In the genomic region with DNA sequence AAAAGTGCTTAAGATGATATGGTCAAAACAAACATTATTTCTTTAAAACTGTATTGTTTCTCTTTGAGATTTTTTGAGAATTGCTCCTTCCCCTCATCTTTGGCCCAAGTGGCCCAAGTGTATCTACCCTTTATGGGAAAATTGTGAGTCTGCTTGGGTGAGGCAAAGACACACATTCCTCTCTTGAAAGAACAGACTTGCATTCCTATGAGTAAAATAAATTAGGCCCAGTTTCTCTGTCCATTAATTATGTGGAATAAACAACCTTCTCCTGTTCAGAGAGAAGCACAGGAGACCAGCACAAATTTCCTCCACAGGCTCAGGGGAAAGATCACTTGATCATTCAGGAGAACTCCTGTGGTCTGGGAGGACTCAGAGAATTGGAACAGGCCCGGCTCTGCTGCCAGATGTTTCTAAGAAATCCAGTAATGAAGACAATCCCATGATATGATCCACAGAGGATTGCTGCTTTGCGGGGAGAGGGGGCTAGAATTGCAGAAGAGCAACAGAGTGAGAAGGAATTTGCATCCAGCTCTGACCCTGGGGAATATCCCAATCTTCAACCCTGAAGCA, we compare ENCODE assay signal across 16 cellular contexts. TPM values are rescaled to one million over a fixed set of nuclear protein-coding genes. Genes with fewer than 3 reads are reported as not detected.
DNase-seq lines count a peak whose midpoint lies in the region; ATAC-seq and TF ChIP-seq lines count a peak whose summit lies in the region.
"Had no signal": no experiment of that assay in that cellular context is flagged by ENCODE, and none has a peak within 500 bp of the region (broad histone marks: within the 10 kb centered on the region; RNA-seq: fewer than 3 reads in every experiment).

No MANE protein-coding gene starts in this region.

- WGBS in mammary epithelial cell (ENCODE audit: low coverage, missing lambda C conversion rate): 95% methylated on average over 2 of the region's 2 CpGs
- 60 to 64% methylated on average over 2 of the region's 2 CpGs for WGBS in tibial nerve, 2 donors

- TF ChIP-seq EP300 in tibial nerve (IDR thresholded peaks at IDR 0.05): peak in 1 of 2 donors; percentile 73

- H3K4me2 ChIP-seq in mammary epithelial cell (ENCODE audit: insufficient read depth, low read depth, low read length): no peak overlapping the region

- no peak for TF ChIP-seq POLR2A in breast epithelium (IDR thresholded peaks at IDR 0.05)
- no peak for TF ChIP-seq POLR2A in tibial nerve (IDR thresholded peaks at IDR 0.05)

- peak in 1 of 2 donors; percentile 41 for DNase-seq in breast epithelium (ENCODE audit: low spot score in 2 of 2)
- DNase-seq in mammary epithelial cell: no peak
- DNase-seq in fibroblast of the aortic adventitia (ENCODE audit: low read depth): peak; percentile 17
- no peak for DNase-seq in omental fat pad (ENCODE audit: low spot score)
- peak; percentile 29 to 64 for DNase-seq in tibial nerve (ENCODE audit: low spot score in 2 of 2)
- no peak for DNase-seq in NCI-H524 (lab: John Stamatoyannopoulos, UW)
- no peak for DNase-seq in DMS79 treated with DMSO at 0.1 percent for 48 hours (lab: John Stamatoyannopoulos, UW)
- no peak for DNase-seq in G401 (ENCODE audit: low spot score)
- DNase-seq: 8988T; activated naive CD8-positive, alpha-beta T cell treated with anti-CD3 and anti-CD28 coated beads, Interleukin-2, amount 50 U/mL, for 24 hours; activated T-cell treated with anti-CD3 and anti-CD28 coated beads, Interleukin-2, amount 50 U/mL, for 4 hours; CD8-positive, alpha-beta memory T cell; colonic mucosa; GOT3; mesendoderm had no signal

- H2AFZ ChIP-seq in mammary epithelial cell (ENCODE audit: low read depth, low read length): no peak overlapping the region

- H3K4me1 ChIP-seq in breast epithelium: no peaks in the 10 kb centered on the region
- H3K4me1 ChIP-seq in mammary epithelial cell (ENCODE audit: insufficient read depth, low read length): peaks cover 3% of the 10 kb centered on the region
- peaks cover 0 to 28% (median 0%) of the 10 kb centered on the region in 4 donors for H3K4me1 ChIP-seq in tibial nerve
- H3K4me1 ChIP-seq: colonic mucosa had no signal

- ATAC-seq in omental fat pad (ENCODE audit: low FRiP score): peak; percentile 49
- ATAC-seq: activated naive CD8-positive, alpha-beta T cell treated with anti-CD3 and anti-CD28 coated beads, Interleukin-2, amount 50 U/mL, for 24 hours; activated T-cell treated with anti-CD3 and anti-CD28 coated beads, Interleukin-2, amount 50 U/mL, for 4 hours had no signal

- CTCF ChIA-PET in mammary epithelial cell (lab: Charles Lee; ENCODE audit: low non-redundant PET): no interaction called here

- H3K79me2 ChIP-seq in mammary epithelial cell (ENCODE audit: insufficient read depth, low read length): no peaks in the 10 kb centered on the region

- H3K36me3 ChIP-seq in breast epithelium (no peaks in the 10 kb centered on the region), mammary epithelial cell (ENCODE audit: insufficient read depth, low read length) (no peaks in the 10 kb centered on the region), tibial nerve (no peaks in the 10 kb centered on the region)
- H3K36me3 ChIP-seq: colonic mucosa, ovary had no signal

- no peaks in the 10 kb centered on the region for H3K27me3 ChIP-seq in breast epithelium
- no peaks in the 10 kb centered on the region for H3K27me3 ChIP-seq in mammary epithelial cell (ENCODE audit: insufficient read depth, low read length)
- H3K27me3 ChIP-seq in tibial nerve: no peaks in the 10 kb centered on the region
- H3K27me3 ChIP-seq: colonic mucosa, ovary had no signal

- H3K4me3 ChIP-seq in breast epithelium (no peak overlapping the region), mammary epithelial cell (replicated peaks in 1 of 3; ENCODE audit: insufficient read depth in 1 of 3, low read depth in 2 of 3, low read length in 3 of 3) (no peak overlapping the region), fibroblast of the aortic adventitia (ENCODE audit: low read depth, low read length) (no peak overlapping the region), tibial nerve (no peak overlapping the region)
- H3K4me3 ChIP-seq: colonic mucosa, ovary had no signal

- no TSS peak for BruUV-seq in mammary epithelial cell (replicated peaks; lab: Mats Ljungman, UMichigan)

- in situ Hi-C loops in mammary epithelial cell (cut with MboI; ENCODE audit: low sequenced_read_pairs in 2 of 2) (no loop called here), G401 (cut with HindIII; ENCODE audit: low sequenced_read_pairs) (no loop called here)

- no peaks in the 10 kb centered on the region for H4K20me1 ChIP-seq in mammary epithelial cell (ENCODE audit: insufficient read depth, low read length)

- dilution Hi-C loops in mammary epithelial cell (cut with HindIII; ENCODE audit: low sequenced_read_pairs): no loop called here

- TF ChIP-seq CTCF in breast epithelium (IDR thresholded peaks at IDR 0.05) (no peak), mammary epithelial cell (conservative IDR thresholded peaks at IDR 0.05 in 1 of 2, IDR thresholded peaks at IDR 0.05 in 1 of 2; ENCODE audit: extremely low read depth in 1 of 2, insufficient read depth in 1 of 2, low read depth in 1 of 2, low read length in 2 of 2) (no peak), fibroblast of the aortic adventitia (IDR thresholded peaks at IDR 0.05; ENCODE audit: insufficient read depth, low read length) (no peak), omental fat pad (IDR thresholded peaks at IDR 0.05) (no peak), tibial nerve (IDR thresholded peaks at IDR 0.05) (no peak)

- no peaks in the 10 kb centered on the region for H3K9me3 ChIP-seq in breast epithelium
- H3K9me3 ChIP-seq in mammary epithelial cell (replicated peaks; ENCODE audit: insufficient read depth, low read length): no peaks in the 10 kb centered on the region
- no peaks in the 10 kb centered on the region for H3K9me3 ChIP-seq in tibial nerve
- H3K9me3 ChIP-seq: colonic mucosa, ovary had no signal

- H3K9ac ChIP-seq in mammary epithelial cell (ENCODE audit: insufficient read depth, low read length): no peak overlapping the region

- H3K27ac ChIP-seq in breast epithelium (peak overlapping the region; percentile 38 to 78), mammary epithelial cell (ENCODE audit: insufficient read depth, low read depth, low read length) (no peak overlapping the region), tibial nerve (peak overlapping the region in 3 of 4 donors; percentile 4 to 58 (median 48))
- H3K27ac ChIP-seq: colonic mucosa, ovary had no signal

- intact Hi-C loops in breast epithelium (cut with DNase I; ENCODE audit: low total_unique reads): no loop called here
- intact Hi-C loops in mammary epithelial cell (cut with micrococcal nuclease): no loop called here

RNA-seq across cellular contexts. Expression of a gene that starts 53.9 kb away (rescaled TPM):
- 10 to 100 TPM; 48.8 to 56.6 (median 55.1) TPM for total RNA-seq in breast epithelium
- total RNA-seq in mammary epithelial cell: 10 to 100 TPM; 18.5 to 49.7 TPM
- polyA plus RNA-seq in mammary epithelial cell: 16.5 TPM
- polyA minus RNA-seq in mammary epithelial cell: 26.3 TPM
- 16.9 and 25.9 TPM in 2 replicates for total RNA-seq in fibroblast of the aortic adventitia (ENCODE audit: low replicate concordance)
- 100 to 1,000 TPM in 1 of 4 donors, 10 to 100 TPM in 3; 28.1 to 103 (median 54.0) TPM for total RNA-seq in omental fat pad
- total RNA-seq in tibial nerve: 10 to 100 TPM; 27.6 to 63.2 (median 48.1) TPM
- not detected in 2 replicates for total RNA-seq in G401 (2014; rRNA removed; shearing (Covaris generic))
- total RNA-seq: CD8-positive, alpha-beta memory T cell had no signal
- polyA plus RNA-seq: CD8-positive, alpha-beta memory T cell had no signal

Comparison
In these comparisons a context has a peak if more than half of its experiments do, and no peak if none do; other contexts are left out.
1. DNase-seq: peak in fibroblast of the aortic adventitia (single experiment) and tibial nerve (2 of 2); none in mammary epithelial cell (single experiment), omental fat pad (single experiment), NCI-H524 (0 of 2), DMS79 treated with DMSO at 0.1 percent for 48 hours (single experiment) and G401 (single experiment).
2. RNA of a gene that starts 53.9 kb away (total RNA-seq): 28.1 to 103 TPM in omental fat pad, 27.6 to 63.2 TPM in tibial nerve, 48.8 to 56.6 TPM in breast epithelium, 18.5 to 49.7 TPM in mammary epithelial cell and 16.9 to 25.9 TPM in fibroblast of the aortic adventitia; not detected in G401; every median in the first group is over 10 times any median in the second.